Comparison of ENCODE assay signal across 6 cellular contexts in the genomic region with DNA sequence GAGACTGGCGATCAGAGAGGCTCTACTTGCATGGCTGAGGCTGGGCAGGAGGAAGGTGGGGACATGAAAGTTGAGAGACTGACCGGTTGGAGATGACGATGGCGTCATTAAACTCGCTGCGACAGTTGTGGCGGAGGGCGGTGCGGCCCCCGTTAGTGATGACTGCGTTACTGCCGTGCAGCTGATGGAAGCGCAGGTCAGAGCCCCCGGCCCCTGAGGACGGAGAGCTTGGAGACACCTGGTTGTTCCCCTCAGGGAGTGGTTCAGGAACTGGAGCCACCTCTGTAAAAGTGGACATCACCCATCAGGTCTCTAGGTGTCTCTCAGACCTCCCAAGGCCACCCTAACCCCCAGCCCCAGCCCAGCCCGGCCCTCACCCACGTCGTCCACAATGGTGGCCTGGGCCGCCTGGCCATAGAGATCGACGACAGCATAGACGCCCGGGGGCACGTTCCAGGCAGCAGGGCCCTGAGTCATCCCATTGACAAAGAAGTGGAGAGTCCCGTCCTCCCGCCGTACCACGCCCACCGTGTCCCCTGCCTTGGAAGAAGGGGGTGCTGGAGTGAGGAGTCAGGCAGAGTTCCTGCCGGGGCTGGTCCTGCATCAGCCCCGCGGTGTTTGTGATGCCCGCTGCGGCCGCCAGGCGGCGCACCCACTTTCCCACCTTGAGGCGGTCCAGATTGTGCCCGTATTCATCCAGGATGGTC. TPM values are rescaled to one million over a fixed set of nuclear protein-coding genes. Genes with fewer than 3 reads are reported as not detected.
DNase-seq lines count a peak whose midpoint lies in the region; ATAC-seq and TF ChIP-seq lines count a peak whose summit lies in the region.

No MANE protein-coding gene starts in this region.

- peaks cover 8% of the 10 kb centered on the region for H3K4me1 ChIP-seq in OCI-LY3 (ENCODE audit: low read length)
- peaks cover 7 to 10% of the 10 kb centered on the region in 2 experiments for H3K4me1 ChIP-seq in neutrophil (ENCODE audit: control insufficient read depth in 1 of 2, insufficient read depth in 1 of 2, low read depth in 1 of 2, low read length in 1 of 2)

- H3K36me3 ChIP-seq in OCI-LY3 (replicated peaks; ENCODE audit: low read depth, low read length) (peaks cover 17% of the 10 kb centered on the region), neutrophil (peaks cover 51% of the 10 kb centered on the region)

- peaks cover 15% of the 10 kb centered on the region for H3K79me2 ChIP-seq in OCI-LY3 (ENCODE audit: low read length)

- DNase-seq in DMS114 treated with DMSO at 0.1 percent for 48 hours (lab: John Stamatoyannopoulos, UW; ENCODE audit: unreplicated experiment), result no peak

- no peak overlapping the region for H2AFZ ChIP-seq in OCI-LY3 (ENCODE audit: low read depth, low read length)

- H3K4me3 ChIP-seq in OCI-LY3 (ENCODE audit: low read length) (no peak overlapping the region), neutrophil (ENCODE audit: low read depth in 1 of 2, low read length in 1 of 2) (no peak overlapping the region)

- H3K9me3 ChIP-seq in OCI-LY3 (ENCODE audit: insufficient read depth, low read length), result no peaks in the 10 kb centered on the region
- H3K9me3 ChIP-seq in neutrophil, result no peaks in the 10 kb centered on the region

- H3K4me3 Mint-ChIP-seq in brain, result no peak overlapping the region

- H3K27me3 ChIP-seq in OCI-LY3 (ENCODE audit: low read depth, low read length), result no peaks in the 10 kb centered on the region
- H3K27me3 ChIP-seq in neutrophil, result no peaks in the 10 kb centered on the region

- no peak overlapping the region for H3K4me2 ChIP-seq in OCI-LY3 (ENCODE audit: low read length)

- peak; percentile 90 for TF ChIP-seq CTCF in 22Rv1 (IDR thresholded peaks at IDR 0.05)
- peak; percentile 69 for TF ChIP-seq CTCF in OCI-LY3 (IDR thresholded peaks at IDR 0.05; ENCODE audit: low read depth, low read length)
- peak; percentile 67 to 91 for TF ChIP-seq CTCF in brain (conservative IDR thresholded peaks at IDR 0.05)
- peak; percentile 84 for TF ChIP-seq CTCF in neutrophil (IDR thresholded peaks at IDR 0.05)

- no peak overlapping the region for H3K9ac ChIP-seq in OCI-LY3 (ENCODE audit: low read length)

- no peaks in the 10 kb centered on the region for H4K20me1 ChIP-seq in OCI-LY3 (ENCODE audit: insufficient read depth, low read length)

- H3K27ac ChIP-seq in 22Rv1 (no peak overlapping the region), OCI-LY3 (ENCODE audit: low read length) (no peak overlapping the region), neutrophil (no peak overlapping the region)

- peaks cover 37% of the 10 kb centered on the region for H3K36me3 Mint-ChIP-seq in brain

- peak overlapping the region in 2 of 5 experiments; percentile 38 to 66 for H3K27ac Mint-ChIP-seq in brain

- peaks cover 22% of the 10 kb centered on the region for H3K4me1 Mint-ChIP-seq in brain

- no peak for ATAC-seq in HG02571 (IDR thresholded peaks at IDR 0.05; ENCODE audit: unreplicated experiment)

- H3K9me3 Mint-ChIP-seq in brain, result no peaks in the 10 kb centered on the region

- peaks cover 6% of the 10 kb centered on the region for H3K27me3 Mint-ChIP-seq in brain

RNA-seq across cellular contexts. Expression of gene NEURL4, which starts 5.3 kb away (rescaled TPM):
- polyA plus RNA-seq in brain (ENCODE audit: insufficient read depth, low read depth, low replicate concordance), result 25.3 TPM

RNA-seq across cellular contexts. Expression of gene GPS2, which starts 8.7 kb away (rescaled TPM):
- polyA plus RNA-seq in brain (ENCODE audit: insufficient read depth, low read depth, low replicate concordance), result 128 TPM

RNA-seq across cellular contexts. Expression of gene ACAP1, which starts 12.4 kb away (rescaled TPM):
- 1.7 TPM for polyA plus RNA-seq in brain (ENCODE audit: insufficient read depth, low read depth, low replicate concordance)

RNA-seq across cellular contexts. Expression of gene EIF5A, which starts 16.5 kb away (rescaled TPM):
- polyA plus RNA-seq in brain (ENCODE audit: insufficient read depth, low read depth, low replicate concordance), result 562 TPM

RNA-seq across cellular contexts. Expression of gene KCTD11, which starts 28.1 kb away (rescaled TPM):
- polyA plus RNA-seq in brain (ENCODE audit: insufficient read depth, low read depth, low replicate concordance), result 4.6 TPM
